ENCODE assay signal across 1 cellular context in the genomic region with DNA sequence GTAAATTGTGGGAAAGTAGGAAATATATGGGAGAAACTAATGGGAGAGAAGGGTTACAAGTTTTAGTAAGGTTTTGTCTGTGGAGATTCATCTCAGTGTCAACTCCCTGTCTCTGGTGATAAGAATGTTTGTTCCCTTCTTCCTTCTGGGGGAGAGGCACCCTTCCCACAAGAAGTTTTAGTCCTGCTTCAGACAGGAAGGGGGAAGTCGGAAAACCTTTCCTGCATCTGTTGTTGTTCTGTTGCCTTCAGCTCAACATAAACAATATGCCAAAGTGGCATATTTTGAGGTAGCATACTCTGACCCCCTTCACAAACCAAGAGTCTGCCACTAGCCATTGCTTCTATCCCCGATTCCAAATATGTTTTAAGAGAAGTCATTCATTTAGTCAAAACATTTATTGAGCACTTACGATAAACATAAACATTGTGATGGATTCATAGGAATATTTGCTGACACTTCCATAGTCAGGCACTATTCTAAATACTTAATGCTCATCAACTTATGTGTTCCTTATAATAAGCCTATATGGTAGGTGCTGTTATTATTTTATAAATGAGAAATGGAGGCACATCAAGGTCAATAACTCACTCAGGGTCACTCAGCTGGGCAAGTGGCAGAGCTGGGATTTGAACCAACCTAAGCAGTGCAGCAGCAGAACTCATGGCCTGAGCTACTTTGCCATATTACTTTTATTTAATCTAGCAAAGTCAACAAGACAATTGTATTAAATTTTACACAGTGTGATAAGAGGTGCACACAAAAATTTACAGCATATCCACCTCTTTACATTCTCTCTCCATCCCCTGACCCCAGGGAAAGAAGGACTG.
TF ChIP-seq lines count a peak whose summit lies in the region.

No MANE protein-coding gene starts in this region.

TF ChIP-seq in K562, 482 proteins besides CTCF, POLR2A, EP300 and RAD21 (continued from another document):
- TF ChIP-seq ZNF766 (CRISPR knock-in tag; conservative IDR thresholded peaks at IDR 0.05): 0 out of 2 replicates have a peak, but pooled peaks have one; percentile 19
- TF ChIP-seq, protein P1, sequence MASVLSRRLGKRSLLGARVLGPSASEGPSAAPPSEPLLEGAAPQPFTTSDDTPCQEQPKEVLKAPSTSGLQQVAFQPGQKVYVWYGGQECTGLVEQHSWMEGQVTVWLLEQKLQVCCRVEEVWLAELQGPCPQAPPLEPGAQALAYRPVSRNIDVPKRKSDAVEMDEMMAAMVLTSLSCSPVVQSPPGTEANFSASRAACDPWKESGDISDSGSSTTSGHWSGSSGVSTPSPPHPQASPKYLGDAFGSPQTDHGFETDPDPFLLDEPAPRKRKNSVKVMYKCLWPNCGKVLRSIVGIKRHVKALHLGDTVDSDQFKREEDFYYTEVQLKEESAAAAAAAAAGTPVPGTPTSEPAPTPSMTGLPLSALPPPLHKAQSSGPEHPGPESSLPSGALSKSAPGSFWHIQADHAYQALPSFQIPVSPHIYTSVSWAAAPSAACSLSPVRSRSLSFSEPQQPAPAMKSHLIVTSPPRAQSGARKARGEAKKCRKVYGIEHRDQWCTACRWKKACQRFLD (CRISPR knock-in tag; IDR thresholded peaks at IDR 0.05): peak; percentile 63; the same call in 1 of the 2 replicates
- TF ChIP-seq NR4A1 (CRISPR knock-in tag; IDR thresholded peaks at IDR 0.05): no peak
- TF ChIP-seq NR4A1 (tag; IDR thresholded peaks at IDR 0.05): peak; percentile 49; the same call in 1 of the 2 replicates
- no peak for TF ChIP-seq ZNF695 (CRISPR knock-in tag; IDR thresholded peaks at IDR 0.05)
- TF ChIP-seq SMAD2 (IDR thresholded peaks at IDR 0.05; ENCODE audit: low read depth, low read length): no peak
- TF ChIP-seq GTF2E2 (tag; IDR thresholded peaks at IDR 0.05): peak; percentile 89
- TF ChIP-seq, protein P2, sequence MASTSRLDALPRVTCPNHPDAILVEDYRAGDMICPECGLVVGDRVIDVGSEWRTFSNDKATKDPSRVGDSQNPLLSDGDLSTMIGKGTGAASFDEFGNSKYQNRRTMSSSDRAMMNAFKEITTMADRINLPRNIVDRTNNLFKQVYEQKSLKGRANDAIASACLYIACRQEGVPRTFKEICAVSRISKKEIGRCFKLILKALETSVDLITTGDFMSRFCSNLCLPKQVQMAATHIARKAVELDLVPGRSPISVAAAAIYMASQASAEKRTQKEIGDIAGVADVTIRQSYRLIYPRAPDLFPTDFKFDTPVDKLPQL (IDR thresholded peaks at IDR 0.05; ENCODE audit: extremely low read depth, insufficient read length): no peak
- peak; percentile 8; the same call in 1 of the 2 replicates for TF ChIP-seq GABPA (tag; conservative IDR thresholded peaks at IDR 0.05; ENCODE audit: low read depth)
- TF ChIP-seq SPI1 (IDR thresholded peaks at IDR 0.05; ENCODE audit: borderline replicate concordance, low read depth, low read length): peak; percentile 57; the same call in 1 of the 2 replicates
- no peak for TF ChIP-seq ZNF197 (CRISPR knock-in tag; IDR thresholded peaks at IDR 0.05; ENCODE audit: low read depth)
- TF ChIP-seq ZNF589 (CRISPR knock-in tag; IDR thresholded peaks at IDR 0.05; ENCODE audit: low read depth): peak; percentile 78; the same call in 1 of the 2 replicates
